ENCODE assay signal across 8 cellular contexts in genomic region chr19:55461974-55462628, GRCh38. TPM values are rescaled to one million over a fixed set of nuclear protein-coding genes. Genes with fewer than 3 reads are reported as not detected.
DNase-seq lines count a peak whose midpoint lies in the region; ATAC-seq, FAIRE-seq and TF ChIP-seq lines count a peak whose summit lies in the region.

No MANE protein-coding gene starts in this region.

- peaks cover 19% of the 10 kb centered on the region for H3K4me1 Mint-ChIP-seq in activated T-cell treated with anti-CD3 and anti-CD28 coated beads, Interleukin-2, amount 50 U/mL, for 4 hours (ENCODE audit: low read depth)

- H2AK5ac ChIP-seq in trophoblast cell (ENCODE audit: low read length) = no peak overlapping the region

- H3K18ac ChIP-seq in trophoblast cell (ENCODE audit: low read length) = no peak overlapping the region

- H3K9me3 Mint-ChIP-seq in activated T-cell treated with anti-CD3 and anti-CD28 coated beads, Interleukin-2, amount 50 U/mL, for 4 hours = no peaks in the 10 kb centered on the region

- no peak overlapping the region for H2BK12ac ChIP-seq in trophoblast cell (ENCODE audit: low read length)

- no peak overlapping the region for H2BK5ac ChIP-seq in trophoblast cell (ENCODE audit: low read depth, low read length, poor library complexity)

- H4K12ac ChIP-seq in trophoblast cell (ENCODE audit: low read depth, low read length) = peak overlapping the region; percentile 61

- H3K9me3 ChIP-seq in esophagus squamous epithelium (no peaks in the 10 kb centered on the region), trophoblast cell (ENCODE audit: insufficient read depth, low read depth, low read length) (no peaks in the 10 kb centered on the region)

- H4K8ac ChIP-seq in trophoblast cell (ENCODE audit: low read depth, low read length) = peak overlapping the region; percentile 87

- peak overlapping the region; percentile 36 for H3K14ac ChIP-seq in trophoblast cell (ENCODE audit: low read length)

- peak overlapping the region; percentile 77 for H4K91ac ChIP-seq in trophoblast cell (ENCODE audit: low read depth, low read length)

- H3K27ac ChIP-seq in esophagus squamous epithelium (peak overlapping the region; percentile 80 to 95 (median 90)), trophoblast cell (ENCODE audit: low read depth, low read length) (no peak overlapping the region)

- ATAC-seq in activated T-cell treated with anti-CD3 and anti-CD28 coated beads, Interleukin-2, amount 50 U/mL, for 4 hours = no peak
- ATAC-seq in HG02870 (IDR thresholded peaks at IDR 0.05; ENCODE audit: unreplicated experiment) (no peak), GM19035 (IDR thresholded peaks at IDR 0.05; ENCODE audit: unreplicated experiment) (no peak)

- 13 to 26% methylated on average over 17 of the region's 27 CpGs for WGBS in esophagus squamous epithelium, 2 donors
- WGBS in trophoblast cell (ENCODE audit: extremely low coverage, insufficient coverage, insufficient read length) = no CpG with 5 or more reads among the region's 27 CpGs

- peaks cover 3% of the 10 kb centered on the region for H3K79me2 ChIP-seq in trophoblast cell (ENCODE audit: control insufficient read depth, insufficient read depth, low read length, poor library complexity)

- H3K27me3 Mint-ChIP-seq in activated T-cell treated with anti-CD3 and anti-CD28 coated beads, Interleukin-2, amount 50 U/mL, for 4 hours (ENCODE audit: low read depth) = no peaks in the 10 kb centered on the region

- TF ChIP-seq CTCF in esophagus squamous epithelium (IDR thresholded peaks at IDR 0.05) = no peak

- peak overlapping the region; percentile 49 to 97 (median 80) for H3K4me3 ChIP-seq in esophagus squamous epithelium
- H3K4me3 ChIP-seq in trophoblast cell (ENCODE audit: low read depth, low read length) = no peak overlapping the region

- no peak for FAIRE-seq in urothelium cell line (lab: Jason Lieb, UNC)

- peak overlapping the region; percentile 74 for H3K4me2 ChIP-seq in trophoblast cell (ENCODE audit: low read length)

- H3K9ac ChIP-seq in trophoblast cell (ENCODE audit: low read length) = peak overlapping the region; percentile 45

- in situ Hi-C loops in SK-MEL-5 (cut with HindIII; ENCODE audit: low pct_unique_long_range_greater_than_20kb, low sequenced_read_pairs) = no loop called here

- TF ChIP-seq POLR2A in esophagus squamous epithelium (IDR thresholded peaks at IDR 0.05) = no peak

- intact Hi-C loops in esophagus squamous epithelium (cut with DNase I) = no loop called here

- H2BK120ac ChIP-seq in trophoblast cell (ENCODE audit: insufficient read depth, low read length, poor library complexity) = no peak overlapping the region

- H3K4me1 ChIP-seq in esophagus squamous epithelium = peaks cover 15 to 28% (median 16%) of the 10 kb centered on the region in 3 donors
- H3K4me1 ChIP-seq in trophoblast cell (ENCODE audit: control insufficient read depth in 1 of 2, insufficient read depth in 2 of 2, low read length in 2 of 2) = peaks cover 7 to 12% of the 10 kb centered on the region in 2 experiments

- no peak for DNase-seq in activated T-cell treated with anti-CD3 and anti-CD28 coated beads, Interleukin-2, amount 50 U/mL, for 4 hours
- no peak for DNase-seq in activated T-cell treated with anti-CD3 and anti-CD28 coated beads, Interleukin-2, amount 50 U/mL, for 48 hours
- DNase-seq in SK-MEL-5 (ENCODE audit: low read depth, low spot score) (peak; percentile 58), esophagus squamous epithelium (lab: John Stamatoyannopoulos, UW) (no peak), trophoblast cell (peak in 1 of 2 donors; percentile 25), urothelium cell line (ENCODE audit: low spot score) (no peak)

- H3K4ac ChIP-seq in trophoblast cell (ENCODE audit: low read depth, low read length) = no peak overlapping the region

- no peaks in the 10 kb centered on the region for H3K27me3 ChIP-seq in esophagus squamous epithelium
- H3K27me3 ChIP-seq in trophoblast cell (ENCODE audit: insufficient read depth, low read length) = no peaks in the 10 kb centered on the region

- H3K23ac ChIP-seq in trophoblast cell (ENCODE audit: low read length) = no peak overlapping the region

- H3K79me1 ChIP-seq in trophoblast cell (ENCODE audit: low read length) = peaks cover 6% of the 10 kb centered on the region

- H2AFZ ChIP-seq in trophoblast cell (ENCODE audit: insufficient read depth, low read length, poor library complexity) = peak overlapping the region; percentile 72

- H3K36me3 Mint-ChIP-seq in activated T-cell treated with anti-CD3 and anti-CD28 coated beads, Interleukin-2, amount 50 U/mL, for 4 hours (ENCODE audit: insufficient read depth) = no peaks in the 10 kb centered on the region

- peak overlapping the region; percentile 82 for H3K4me3 Mint-ChIP-seq in activated T-cell treated with anti-CD3 and anti-CD28 coated beads, Interleukin-2, amount 50 U/mL, for 4 hours

- H3K36me3 ChIP-seq in esophagus squamous epithelium = no peaks in the 10 kb centered on the region
- H3K36me3 ChIP-seq in trophoblast cell (ENCODE audit: control insufficient read depth in 1 of 2, insufficient read depth in 2 of 2, low read length in 2 of 2) = no peaks in the 10 kb centered on the region

RNA-seq across cellular contexts. Expression of gene ISOC2, which starts 0.7 kb away (rescaled TPM):
- total RNA-seq in activated T-cell treated with anti-CD3 and anti-CD28 coated beads, Interleukin-2, amount 50 U/mL, for 4 hours = 10 to 100 TPM; 63.2 to 65.1 (median 64.5) TPM
- 79.2 and 90.6 TPM in 2 replicates for total RNA-seq in SK-MEL-5 (2014; rRNA removed; shearing (Covaris generic))
- polyA plus RNA-seq in SK-MEL-5 (2015; cell fraction: cytosol; rRNA removed) = 82.1 and 82.4 TPM in 2 replicates
- polyA plus RNA-seq in SK-MEL-5 (2015; cell fraction: nucleus; rRNA removed) = 31.0 and 40.9 TPM in 2 replicates
- 10 to 100 TPM; 60.5 to 98.1 (median 78.7) TPM for total RNA-seq in esophagus squamous epithelium
- polyA plus RNA-seq in trophoblast cell (2013) = 20.4 and 20.9 TPM in 2 replicates

RNA-seq across cellular contexts. Expression of gene C19orf85, which starts 2.5 kb away (rescaled TPM):
- not detected for total RNA-seq in activated T-cell treated with anti-CD3 and anti-CD28 coated beads, Interleukin-2, amount 50 U/mL, for 4 hours
- not detected in 2 replicates for total RNA-seq in SK-MEL-5 (2014; rRNA removed; shearing (Covaris generic))
- polyA plus RNA-seq in SK-MEL-5 (2015; cell fraction: cytosol; rRNA removed) = not detected in 2 replicates
- not detected in 2 replicates for polyA plus RNA-seq in SK-MEL-5 (2015; cell fraction: nucleus; rRNA removed)
- total RNA-seq in esophagus squamous epithelium = not detected
- not detected in 2 replicates for polyA plus RNA-seq in trophoblast cell (2013)

RNA-seq across cellular contexts. Expression of gene ZNF628, which starts 14.3 kb away (rescaled TPM):
- total RNA-seq in activated T-cell treated with anti-CD3 and anti-CD28 coated beads, Interleukin-2, amount 50 U/mL, for 4 hours = 10 to 100 TPM; 11.0 to 12.6 (median 12.1) TPM
- total RNA-seq in SK-MEL-5 (2014; rRNA removed; shearing (Covaris generic)) = 0.71 and 3.1 TPM in 2 replicates
- polyA plus RNA-seq in SK-MEL-5 (2015; cell fraction: cytosol; rRNA removed) = 9.5 and 9.7 TPM in 2 replicates
- polyA plus RNA-seq in SK-MEL-5 (2015; cell fraction: nucleus; rRNA removed) = 1.5 and 2.8 TPM in 2 replicates
- total RNA-seq in esophagus squamous epithelium = 10 to 100 TPM in 1 of 4 donors, 1 to 10 TPM in 3; 4.4 to 22.0 (median 6.8) TPM
- polyA plus RNA-seq in trophoblast cell (2013) = 12.6 and 14.5 TPM in 2 replicates

RNA-seq across cellular contexts. Expression of gene SHISA7, which starts 19.0 kb away (rescaled TPM):
- total RNA-seq in activated T-cell treated with anti-CD3 and anti-CD28 coated beads, Interleukin-2, amount 50 U/mL, for 4 hours = not detected
- not detected in 2 replicates for total RNA-seq in SK-MEL-5 (2014; rRNA removed; shearing (Covaris generic))
- polyA plus RNA-seq in SK-MEL-5 (2015; cell fraction: cytosol; rRNA removed) = 0.01 TPM in 1 of 2 replicates, not detected in the other
- not detected in 2 replicates for polyA plus RNA-seq in SK-MEL-5 (2015; cell fraction: nucleus; rRNA removed)
- not detected for total RNA-seq in esophagus squamous epithelium
- not detected in 2 replicates for polyA plus RNA-seq in trophoblast cell (2013)

RNA-seq across cellular contexts. Expression of gene NAT14, which starts 22.9 kb away (rescaled TPM):
- total RNA-seq in activated T-cell treated with anti-CD3 and anti-CD28 coated beads, Interleukin-2, amount 50 U/mL, for 4 hours = 10 to 100 TPM; 16.0 to 23.4 (median 17.6) TPM
- 11.8 TPM in 2 replicates for total RNA-seq in SK-MEL-5 (2014; rRNA removed; shearing (Covaris generic))
- 25.5 and 30.8 TPM in 2 replicates for polyA plus RNA-seq in SK-MEL-5 (2015; cell fraction: cytosol; rRNA removed)
- 63.0 and 82.9 TPM in 2 replicates for polyA plus RNA-seq in SK-MEL-5 (2015; cell fraction: nucleus; rRNA removed)
- 1 to 10 TPM; 1.3 to 4.3 (median 2.9) TPM for total RNA-seq in esophagus squamous epithelium
- polyA plus RNA-seq in trophoblast cell (2013) = 108 and 109 TPM in 2 replicates
